In genomic region chr3:125136515-125136914, GRCh38 we compare ENCODE assay signal across 21 cellular contexts.
DNase-seq lines count a peak whose midpoint lies in the region; ATAC-seq, FAIRE-seq and TF ChIP-seq lines count a peak whose summit lies in the region.
"Had no signal": no experiment of that assay in that cellular context is flagged by ENCODE, and none has a peak within 500 bp of the region (broad histone marks: within the 10 kb centered on the region; RNA-seq: fewer than 3 reads in every experiment).

No MANE protein-coding gene starts in this region.

- POLR2A ChIA-PET in CD4-positive, alpha-beta T cell (lab: Charles Lee), result no interaction called here

- CTCF ChIA-PET in CD4-positive, alpha-beta T cell (lab: Charles Lee), result no interaction called here

- no peaks in the 10 kb centered on the region for H3K36me3 ChIP-seq in adipocyte (ENCODE audit: control insufficient read depth, insufficient read depth, low read length, severe bottlenecking)
- no peaks in the 10 kb centered on the region for H3K36me3 ChIP-seq in skeletal muscle tissue (ENCODE audit: control insufficient read depth in 3 of 3, insufficient read depth in 3 of 3, low read length in 3 of 3)
- H3K36me3 ChIP-seq in breast epithelium, result no peaks in the 10 kb centered on the region
- H3K36me3 ChIP-seq: left lung, MG63, tibial nerve had no signal

- H3K27me3 ChIP-seq in CD4-positive, alpha-beta T cell (ENCODE audit: control insufficient read depth, insufficient read depth, low read length), result no peaks in the 10 kb centered on the region
- H3K27me3 ChIP-seq in adipocyte (replicated peaks; ENCODE audit: control insufficient read depth, insufficient read depth, low read length) (no peaks in the 10 kb centered on the region), skeletal muscle tissue (ENCODE audit: control insufficient read depth in 3 of 3, insufficient read depth in 3 of 3, low read length in 3 of 3) (no peaks in the 10 kb centered on the region), breast epithelium (no peaks in the 10 kb centered on the region)
- H3K27me3 ChIP-seq: hepatocyte, left lung, MG63, tibial nerve had no signal

- no peak overlapping the region for H3K4me3 Mint-ChIP-seq in CD4-positive, alpha-beta T cell
- H3K4me3 Mint-ChIP-seq: activated naive CD8-positive, alpha-beta T cell had no signal

- peaks cover 44% of the 10 kb centered on the region for H3K4me1 Mint-ChIP-seq in CD4-positive, alpha-beta T cell (ENCODE audit: low read depth)

- no peaks in the 10 kb centered on the region for H3K36me3 Mint-ChIP-seq in CD4-positive, alpha-beta T cell (ENCODE audit: low read depth)
- H3K36me3 Mint-ChIP-seq: immature natural killer cell had no signal

- H3K9me3 ChIP-seq in CD4-positive, alpha-beta T cell (ENCODE audit: control insufficient read depth, low read length), result no peaks in the 10 kb centered on the region
- no peaks in the 10 kb centered on the region for H3K9me3 ChIP-seq in adipocyte (ENCODE audit: control insufficient read depth, low read length)
- no peaks in the 10 kb centered on the region for H3K9me3 ChIP-seq in skeletal muscle tissue (ENCODE audit: control insufficient read depth in 3 of 3, low read length in 3 of 3)
- no peaks in the 10 kb centered on the region for H3K9me3 ChIP-seq in breast epithelium
- H3K9me3 ChIP-seq: left lung, MG63, tibial nerve had no signal

- peak; percentile 89 for FAIRE-seq in GM12892 (lab: Jason Lieb, UNC)
- FAIRE-seq: frontal cortex had no signal

- TF ChIP-seq POLR2A in GM12892 (IDR thresholded peaks at IDR 0.05; ENCODE audit: low read depth, low read length), result no peak
- no peak for TF ChIP-seq POLR2A in breast epithelium (IDR thresholded peaks at IDR 0.05)

- no peaks in the 10 kb centered on the region for H3K27me3 Mint-ChIP-seq in CD4-positive, alpha-beta T cell
- H3K27me3 Mint-ChIP-seq: activated naive CD8-positive, alpha-beta T cell had no signal

- H3K4me3 ChIP-seq in adipocyte (ENCODE audit: low read length), result peak overlapping the region; percentile 14
- no peak overlapping the region for H3K4me3 ChIP-seq in skeletal muscle tissue (ENCODE audit: low read length in 3 of 3)
- H3K4me3 ChIP-seq in breast epithelium, result no peak overlapping the region
- H3K4me3 ChIP-seq: hepatocyte, left lung, MG63, tibial nerve had no signal

- intact Hi-C loops in CD4-positive, alpha-beta T cell (cut with DNase I, micrococcal nuclease), result no loop called here
- intact Hi-C loops in breast epithelium (cut with DNase I; ENCODE audit: low total_unique reads), result no loop called here

- no peak for TF ChIP-seq CTCF in CD4-positive, alpha-beta T cell (IDR thresholded peaks at IDR 0.05)
- no peak for TF ChIP-seq CTCF in breast epithelium (IDR thresholded peaks at IDR 0.05)

- no peak for DNase-seq in CD4-positive, alpha-beta T cell
- DNase-seq in GM12892 (ENCODE audit: insufficient read length) (no peak), adipocyte (ENCODE audit: low read depth) (no peak), NCI-H524 (lab: John Stamatoyannopoulos, UW) (no peak), breast epithelium (ENCODE audit: low spot score in 2 of 2) (no peak), middle frontal gyrus (ENCODE audit: extremely low spot score, low spot score) (no peak)
- DNase-seq: activated CD4-positive, alpha-beta T cell treated with anti-CD3 and anti-CD28 coated beads for 4 hours; cerebellar nuclear complex; COR-L47; immature natural killer cell; left lung; MG63; NCI-H2171; NCI-H524 treated with DMSO at 0.1 percent for 48 hours had no signal

- H3K9ac ChIP-seq in adipocyte (ENCODE audit: low read length) (peak overlapping the region; percentile 67), skeletal muscle tissue (ENCODE audit: low read depth in 1 of 3, low read length in 3 of 3) (no peak overlapping the region)

- H3K27ac Mint-ChIP-seq in CD4-positive, alpha-beta T cell, result peak overlapping the region; percentile 46
- H3K27ac Mint-ChIP-seq: activated naive CD8-positive, alpha-beta T cell had no signal

- H3K9me3 Mint-ChIP-seq in CD4-positive, alpha-beta T cell, result no peaks in the 10 kb centered on the region
- H3K9me3 Mint-ChIP-seq: immature natural killer cell had no signal

- no peak for ATAC-seq in CD4-positive, alpha-beta T cell (ENCODE audit: poor library complexity)
- no peak for ATAC-seq in GM21723 (IDR thresholded peaks at IDR 0.05; ENCODE audit: unreplicated experiment)
- ATAC-seq: left lung had no signal

- no peak overlapping the region for H3K27ac ChIP-seq in CD4-positive, alpha-beta T cell (ENCODE audit: low read depth, low read length)
- peak overlapping the region; percentile 14 for H3K27ac ChIP-seq in skeletal muscle tissue (ENCODE audit: low read depth, low read length)
- no peak overlapping the region for H3K27ac ChIP-seq in breast epithelium
- H3K27ac ChIP-seq: epithelial cell of prostate, hepatocyte had no signal

- peaks cover 43% of the 10 kb centered on the region for H3K4me1 ChIP-seq in adipocyte (ENCODE audit: control insufficient read depth, insufficient read depth, low read length)
- H3K4me1 ChIP-seq in skeletal muscle tissue (ENCODE audit: control insufficient read depth in 3 of 3, insufficient read depth in 3 of 3, low read length in 3 of 3), result peaks cover 18 to 27% (median 25%) of the 10 kb centered on the region in 3 donors
- no peaks in the 10 kb centered on the region for H3K4me1 ChIP-seq in breast epithelium
